1 cellular context compared by ENCODE assay signal in the genomic region with DNA sequence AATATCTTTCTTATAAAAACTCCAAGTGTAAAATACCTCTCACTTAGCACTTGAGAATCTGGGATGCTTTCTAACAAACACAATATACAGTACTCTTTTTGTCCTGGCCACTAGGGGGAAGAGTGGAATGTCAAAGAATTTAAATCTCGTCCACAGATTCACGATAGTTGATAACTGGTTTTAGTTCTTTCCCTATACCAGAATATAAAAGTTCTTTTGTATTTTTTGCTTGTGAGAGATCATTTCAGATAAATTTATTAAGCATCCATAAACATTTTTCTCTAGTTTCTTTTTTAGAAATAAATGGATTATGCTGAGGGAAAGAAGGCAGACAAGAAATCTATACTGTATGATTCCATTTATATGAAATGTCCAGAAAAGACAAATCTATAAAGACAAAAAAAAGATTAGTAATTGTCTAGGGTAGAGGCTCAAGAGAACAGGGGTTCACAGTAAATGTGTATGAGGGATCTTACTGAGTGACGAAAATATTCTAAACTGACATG.
TF ChIP-seq lines count a peak whose summit lies in the region.

No MANE protein-coding gene starts in this region.

TF ChIP-seq in HepG2, 621 proteins besides CTCF, POLR2A, EP300 and RAD21 (continued from another document):
- TF ChIP-seq, protein P1, sequence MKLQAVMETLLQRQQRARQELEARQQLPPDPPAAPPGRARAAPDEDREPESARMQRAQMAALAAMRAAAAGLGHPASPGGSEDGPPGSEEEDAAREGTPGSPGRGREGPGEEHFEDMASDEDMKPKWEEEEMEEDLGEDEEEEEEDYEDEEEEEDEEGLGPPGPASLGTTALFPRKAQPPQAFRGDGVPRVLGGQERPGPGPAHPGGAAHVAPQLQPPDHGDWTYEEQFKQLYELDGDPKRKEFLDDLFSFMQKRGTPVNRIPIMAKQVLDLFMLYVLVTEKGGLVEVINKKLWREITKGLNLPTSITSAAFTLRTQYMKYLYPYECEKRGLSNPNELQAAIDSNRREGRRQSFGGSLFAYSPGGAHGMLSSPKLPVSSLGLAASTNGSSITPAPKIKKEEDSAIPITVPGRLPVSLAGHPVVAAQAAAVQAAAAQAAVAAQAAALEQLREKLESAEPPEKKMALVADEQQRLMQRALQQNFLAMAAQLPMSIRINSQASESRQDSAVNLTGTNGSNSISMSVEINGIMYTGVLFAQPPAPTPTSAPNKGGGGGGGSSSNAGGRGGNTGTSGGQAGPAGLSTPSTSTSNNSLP (IDR thresholded peaks at IDR 0.05; ENCODE audit: low read depth, low read length): 0 out of 2 replicates have a peak, but pooled peaks have one; percentile 28
- peak; percentile 65 for TF ChIP-seq SMC3 (IDR thresholded peaks at IDR 0.05; ENCODE audit: low read length)
- TF ChIP-seq HOXA5 (CRISPR knock-in tag; IDR thresholded peaks at IDR 0.05): no peak
- 0 out of 2 replicates have a peak, but pooled peaks have one; percentile 29 for TF ChIP-seq BCL6 (CRISPR knock-in tag; IDR thresholded peaks at IDR 0.05)
- peak; percentile 75 for TF ChIP-seq STAG1 (CRISPR knock-in tag; IDR thresholded peaks at IDR 0.05)
